Comparison of ENCODE assay signal across 1 cellular context in genomic region chr4:80137631-80138030, GRCh38.
TF ChIP-seq lines count a peak whose summit lies in the region.

No MANE protein-coding gene starts in this region.

TF ChIP-seq in SK-N-SH treated with all-trans-retinoic acid at 6 μM for 48 hours, 23 proteins besides CTCF, POLR2A, EP300 and RAD21 (continued from another document):
- TF ChIP-seq, protein P1, sequence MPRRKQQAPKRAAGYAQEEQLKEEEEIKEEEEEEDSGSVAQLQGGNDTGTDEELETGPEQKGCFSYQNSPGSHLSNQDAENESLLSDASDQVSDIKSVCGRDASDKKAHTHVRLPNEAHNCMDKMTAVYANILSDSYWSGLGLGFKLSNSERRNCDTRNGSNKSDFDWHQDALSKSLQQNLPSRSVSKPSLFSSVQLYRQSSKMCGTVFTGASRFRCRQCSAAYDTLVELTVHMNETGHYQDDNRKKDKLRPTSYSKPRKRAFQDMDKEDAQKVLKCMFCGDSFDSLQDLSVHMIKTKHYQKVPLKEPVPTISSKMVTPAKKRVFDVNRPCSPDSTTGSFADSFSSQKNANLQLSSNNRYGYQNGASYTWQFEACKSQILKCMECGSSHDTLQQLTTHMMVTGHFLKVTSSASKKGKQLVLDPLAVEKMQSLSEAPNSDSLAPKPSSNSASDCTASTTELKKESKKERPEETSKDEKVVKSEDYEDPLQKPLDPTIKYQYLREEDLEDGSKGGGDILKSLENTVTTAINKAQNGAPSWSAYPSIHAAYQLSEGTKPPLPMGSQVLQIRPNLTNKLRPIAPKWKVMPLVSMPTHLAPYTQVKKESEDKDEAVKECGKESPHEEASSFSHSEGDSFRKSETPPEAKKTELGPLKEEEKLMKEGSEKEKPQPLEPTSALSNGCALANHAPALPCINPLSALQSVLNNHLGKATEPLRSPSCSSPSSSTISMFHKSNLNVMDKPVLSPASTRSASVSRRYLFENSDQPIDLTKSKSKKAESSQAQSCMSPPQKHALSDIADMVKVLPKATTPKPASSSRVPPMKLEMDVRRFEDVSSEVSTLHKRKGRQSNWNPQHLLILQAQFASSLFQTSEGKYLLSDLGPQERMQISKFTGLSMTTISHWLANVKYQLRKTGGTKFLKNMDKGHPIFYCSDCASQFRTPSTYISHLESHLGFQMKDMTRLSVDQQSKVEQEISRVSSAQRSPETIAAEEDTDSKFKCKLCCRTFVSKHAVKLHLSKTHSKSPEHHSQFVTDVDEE (CRISPR knock-in tag; IDR thresholded peaks at IDR 0.05), result no peak
- TF ChIP-seq ESRRG (CRISPR knock-in tag; IDR thresholded peaks at IDR 0.05), result no peak
- TF ChIP-seq CREB5 (CRISPR knock-in tag; IDR thresholded peaks at IDR 0.05; ENCODE audit: low read depth), result no peak
- TF ChIP-seq ARNTL (CRISPR knock-in tag; IDR thresholded peaks at IDR 0.05; ENCODE audit: borderline replicate concordance, low read depth), result no peak
- TF ChIP-seq PATZ1 (CRISPR knock-in tag; IDR thresholded peaks at IDR 0.05; ENCODE audit: borderline replicate concordance), result no peak
